1 cellular context compared by ENCODE assay signal in genomic region chr17:63600569-63601438, GRCh38.
TF ChIP-seq lines count a peak whose summit lies in the region.

TACO1 (plus strand) TSS chr17:63600895; CDS start chr17:63601084, 189 bp downstream.

TF ChIP-seq in GM12878, 131 proteins besides CTCF, POLR2A, EP300 and RAD21 (continued from another document and continues in another):
- TF ChIP-seq REST (IDR thresholded peaks at IDR 0.05; ENCODE audit: low read depth, low read length) (0 out of 2 replicates have a peak, but pooled peaks have one; percentile 9), NKRF (conservative IDR thresholded peaks at IDR 0.05) (peak; percentile 92), FOS (IDR thresholded peaks at IDR 0.05; ENCODE audit: borderline replicate concordance, extremely low read depth, insufficient read length) (no peak), CEBPB (IDR thresholded peaks at IDR 0.05; ENCODE audit: borderline replicate concordance in 1 of 2, low read depth in 2 of 2, low read length in 2 of 2) (no peak), NBN (IDR thresholded peaks at IDR 0.05) (peak; percentile 85), USF1 (IDR thresholded peaks at IDR 0.05; ENCODE audit: borderline replicate concordance, extremely low read length, insufficient read depth, low read depth, low read length) (peak; percentile 11), USF2 (IDR thresholded peaks at IDR 0.05; ENCODE audit: borderline replicate concordance, low read depth, low read length) (no peak), IRF4 (IDR thresholded peaks at IDR 0.05; ENCODE audit: low read depth, low read length) (peak; percentile 90), MYC (IDR thresholded peaks at IDR 0.05; ENCODE audit: insufficient read depth, insufficient read length, insufficient replicate concordance, low read length, severe bottlenecking) (no peak), RAD51 (IDR thresholded peaks at IDR 0.05) (no peak), E4F1 (IDR thresholded peaks at IDR 0.05; ENCODE audit: borderline replicate concordance, partially characterized antibody) (no peak), EZH2 (IDR thresholded peaks at IDR 0.05; ENCODE audit: borderline replicate concordance, control insufficient read depth, low read depth, low read length) (no peak), CHD4 (IDR thresholded peaks at IDR 0.05) (no peak), POLR2AphosphoS2 (IDR thresholded peaks at IDR 0.05; ENCODE audit: low read depth, low read length) (peak; percentile 68; the same call in 1 of the 2 replicates), RUNX3 (IDR thresholded peaks at IDR 0.05; ENCODE audit: low read length) (peak; percentile 83), ATF2 (IDR thresholded peaks at IDR 0.05; ENCODE audit: low read length) (peak; percentile 30; the same call in 1 of the 2 replicates), BCL3 (IDR thresholded peaks at IDR 0.05; ENCODE audit: borderline replicate concordance, insufficient read depth, low read depth, low read length, poor library complexity, severe bottlenecking) (peak; percentile 57), TCF7 (IDR thresholded peaks at IDR 0.05; ENCODE audit: borderline replicate concordance) (peak; percentile 82), TCF3 (IDR thresholded peaks at IDR 0.05; ENCODE audit: borderline replicate concordance, insufficient read depth, low read depth, low read length) (peak; percentile 37; the same call in 1 of the 2 replicates), ZNF592 (IDR thresholded peaks at IDR 0.05) (no peak), NFYA (IDR thresholded peaks at IDR 0.05; ENCODE audit: borderline replicate concordance, low read depth, low read length) (no peak), SMAD5 (IDR thresholded peaks at IDR 0.05; ENCODE audit: low read depth) (peak; percentile 88), ETV6 (conservative IDR thresholded peaks at IDR 0.05 in 1 of 2, IDR thresholded peaks at IDR 0.05 in 1 of 2; ENCODE audit: borderline replicate concordance in 1 of 2, low read depth in 1 of 2) (peak in 1 of 2 experiments; percentile 54; a peak in 1 of 4 replicates), STAT3 (IDR thresholded peaks at IDR 0.05; ENCODE audit: low read depth, low read length) (no peak), CBFB (IDR thresholded peaks at IDR 0.05; ENCODE audit: low read depth) (peak; percentile 73), SREBF1 (IDR thresholded peaks at IDR 0.05; ENCODE audit: low read length) (peak; percentile 33; the same call in 1 of the 2 replicates), KDM1A (IDR thresholded peaks at IDR 0.05; ENCODE audit: borderline replicate concordance) (no peak), CBX5 (IDR thresholded peaks at IDR 0.05; ENCODE audit: low read depth) (0 out of 2 replicates have a peak, but pooled peaks have one; percentile 55), EGR1 (IDR thresholded peaks at IDR 0.05; ENCODE audit: borderline replicate concordance in 1 of 2, low read depth in 2 of 2, low read length in 2 of 2) (peak in 1 of 2 experiments; percentile 88; a peak in 1 of 3 replicates), RFX5 (IDR thresholded peaks at IDR 0.05; ENCODE audit: low read depth, low read length) (no peak), GATAD2B (conservative IDR thresholded peaks at IDR 0.05; ENCODE audit: low read depth) (peak; percentile 55; the same call in 1 of the 2 replicates), NR2C1 (IDR thresholded peaks at IDR 0.05) (peak; percentile 68), MEF2B (IDR thresholded peaks at IDR 0.05; ENCODE audit: partially characterized antibody, poor library complexity, severe bottlenecking) (peak; percentile 8), ZZZ3 (IDR thresholded peaks at IDR 0.05; ENCODE audit: control insufficient read depth, insufficient read length, low read depth) (peak; percentile 68), NFXL1 (IDR thresholded peaks at IDR 0.05; ENCODE audit: borderline replicate concordance) (peak; percentile 33; the same call in 1 of the 2 replicates), CREB1 (IDR thresholded peaks at IDR 0.05; ENCODE audit: low read depth) (peak; percentile 81), SP1 (IDR thresholded peaks at IDR 0.05; ENCODE audit: low read depth, low read length) (peak; percentile 62), SIX5 (IDR thresholded peaks at IDR 0.05; ENCODE audit: low read depth, low read length, severe bottlenecking) (peak; percentile 82), ATF3 (IDR thresholded peaks at IDR 0.05; ENCODE audit: borderline replicate concordance, extremely low read depth, low read depth, low read length) (no peak), PAX8 (IDR thresholded peaks at IDR 0.05) (no peak), BCL11A (IDR thresholded peaks at IDR 0.05; ENCODE audit: low read depth, low read length) (peak; percentile 35; the same call in 1 of the 2 replicates)
